Comparison of ENCODE assay signal across 3 cellular contexts in the genomic region with DNA sequence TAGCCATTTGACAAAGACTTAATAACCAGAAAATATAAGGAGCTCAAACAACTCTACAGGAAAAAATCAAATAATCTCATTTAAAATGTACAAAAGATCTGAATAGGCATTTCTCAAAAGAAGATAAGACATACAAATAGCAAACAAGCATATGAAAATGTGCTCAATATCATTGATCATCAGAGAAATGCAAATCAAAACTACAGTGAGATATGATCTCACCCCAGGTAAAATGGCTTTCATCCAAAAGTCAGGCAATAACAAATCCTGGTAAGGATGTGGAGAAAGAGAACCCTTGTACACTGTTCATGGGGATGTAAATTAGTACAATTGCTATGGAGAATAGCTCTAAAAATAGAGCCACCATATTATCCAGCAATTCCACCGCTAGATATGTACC.
"Had no signal": no experiment of that assay in that cellular context is flagged by ENCODE, and none has a peak within 500 bp of the region (broad histone marks: within the 10 kb centered on the region; RNA-seq: fewer than 3 reads in every experiment).

No MANE protein-coding gene starts in this region.

- ATAC-seq: GM12878 had no signal

- DNase-seq: GDM1, GF-D8 had no signal
